In genomic region chr21:42973309-42973990, GRCh38 we compare ENCODE assay signal across 1 cellular context.
TF ChIP-seq lines count a peak whose summit lies in the region.

No MANE protein-coding gene starts in this region.

TF ChIP-seq in HEK293, 187 proteins besides CTCF, POLR2A, EP300 and RAD21 (continued from another document):
- TF ChIP-seq TSHZ1 (tag by site-specific recombination; IDR thresholded peaks at IDR 0.05; ENCODE audit: borderline replicate concordance) (no peak), SCRT1 (tag by site-specific recombination; IDR thresholded peaks at IDR 0.05; ENCODE audit: borderline replicate concordance) (no peak), ZNF23 (tag by site-specific recombination; IDR thresholded peaks at IDR 0.05; ENCODE audit: borderline replicate concordance) (no peak), ZNF175 (tag by site-specific recombination; IDR thresholded peaks at IDR 0.05) (no peak), ZBTB48 (tag by site-specific recombination; IDR thresholded peaks at IDR 0.05) (peak; percentile 63; the same call in 1 of the 2 replicates), ZNF707 (tag by site-specific recombination; IDR thresholded peaks at IDR 0.05) (no peak), YY2 (tag by site-specific recombination; IDR thresholded peaks at IDR 0.05) (no peak), WT1 (tag by site-specific recombination; IDR thresholded peaks at IDR 0.05) (no peak), OVOL3 (tag by site-specific recombination; IDR thresholded peaks at IDR 0.05) (peak; percentile 13; the same call in 1 of the 2 replicates), ZBTB44 (tag by site-specific recombination; IDR thresholded peaks at IDR 0.05) (no peak), ZIC2 (tag by site-specific recombination; IDR thresholded peaks at IDR 0.05) (peak; percentile 46), GFI1B (tag by site-specific recombination; IDR thresholded peaks at IDR 0.05) (no peak)
- TF ChIP-seq, protein P1, sequence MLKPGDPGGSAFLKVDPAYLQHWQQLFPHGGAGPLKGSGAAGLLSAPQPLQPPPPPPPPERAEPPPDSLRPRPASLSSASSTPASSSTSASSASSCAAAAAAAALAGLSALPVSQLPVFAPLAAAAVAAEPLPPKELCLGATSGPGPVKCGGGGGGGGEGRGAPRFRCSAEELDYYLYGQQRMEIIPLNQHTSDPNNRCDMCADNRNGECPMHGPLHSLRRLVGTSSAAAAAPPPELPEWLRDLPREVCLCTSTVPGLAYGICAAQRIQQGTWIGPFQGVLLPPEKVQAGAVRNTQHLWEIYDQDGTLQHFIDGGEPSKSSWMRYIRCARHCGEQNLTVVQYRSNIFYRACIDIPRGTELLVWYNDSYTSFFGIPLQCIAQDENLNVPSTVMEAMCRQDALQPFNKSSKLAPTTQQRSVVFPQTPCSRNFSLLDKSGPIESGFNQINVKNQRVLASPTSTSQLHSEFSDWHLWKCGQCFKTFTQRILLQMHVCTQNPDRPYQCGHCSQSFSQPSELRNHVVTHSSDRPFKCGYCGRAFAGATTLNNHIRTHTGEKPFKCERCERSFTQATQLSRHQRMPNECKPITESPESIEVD (tag by site-specific recombination; IDR thresholded peaks at IDR 0.05), result no peak
- TF ChIP-seq, protein P2, sequence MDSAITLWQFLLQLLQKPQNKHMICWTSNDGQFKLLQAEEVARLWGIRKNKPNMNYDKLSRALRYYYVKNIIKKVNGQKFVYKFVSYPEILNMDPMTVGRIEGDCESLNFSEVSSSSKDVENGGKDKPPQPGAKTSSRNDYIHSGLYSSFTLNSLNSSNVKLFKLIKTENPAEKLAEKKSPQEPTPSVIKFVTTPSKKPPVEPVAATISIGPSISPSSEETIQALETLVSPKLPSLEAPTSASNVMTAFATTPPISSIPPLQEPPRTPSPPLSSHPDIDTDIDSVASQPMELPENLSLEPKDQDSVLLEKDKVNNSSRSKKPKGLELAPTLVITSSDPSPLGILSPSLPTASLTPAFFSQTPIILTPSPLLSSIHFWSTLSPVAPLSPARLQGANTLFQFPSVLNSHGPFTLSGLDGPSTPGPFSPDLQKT (IDR thresholded peaks at IDR 0.05; ENCODE audit: borderline replicate concordance, low read depth, low read length), result no peak
- TF ChIP-seq, protein P3, sequence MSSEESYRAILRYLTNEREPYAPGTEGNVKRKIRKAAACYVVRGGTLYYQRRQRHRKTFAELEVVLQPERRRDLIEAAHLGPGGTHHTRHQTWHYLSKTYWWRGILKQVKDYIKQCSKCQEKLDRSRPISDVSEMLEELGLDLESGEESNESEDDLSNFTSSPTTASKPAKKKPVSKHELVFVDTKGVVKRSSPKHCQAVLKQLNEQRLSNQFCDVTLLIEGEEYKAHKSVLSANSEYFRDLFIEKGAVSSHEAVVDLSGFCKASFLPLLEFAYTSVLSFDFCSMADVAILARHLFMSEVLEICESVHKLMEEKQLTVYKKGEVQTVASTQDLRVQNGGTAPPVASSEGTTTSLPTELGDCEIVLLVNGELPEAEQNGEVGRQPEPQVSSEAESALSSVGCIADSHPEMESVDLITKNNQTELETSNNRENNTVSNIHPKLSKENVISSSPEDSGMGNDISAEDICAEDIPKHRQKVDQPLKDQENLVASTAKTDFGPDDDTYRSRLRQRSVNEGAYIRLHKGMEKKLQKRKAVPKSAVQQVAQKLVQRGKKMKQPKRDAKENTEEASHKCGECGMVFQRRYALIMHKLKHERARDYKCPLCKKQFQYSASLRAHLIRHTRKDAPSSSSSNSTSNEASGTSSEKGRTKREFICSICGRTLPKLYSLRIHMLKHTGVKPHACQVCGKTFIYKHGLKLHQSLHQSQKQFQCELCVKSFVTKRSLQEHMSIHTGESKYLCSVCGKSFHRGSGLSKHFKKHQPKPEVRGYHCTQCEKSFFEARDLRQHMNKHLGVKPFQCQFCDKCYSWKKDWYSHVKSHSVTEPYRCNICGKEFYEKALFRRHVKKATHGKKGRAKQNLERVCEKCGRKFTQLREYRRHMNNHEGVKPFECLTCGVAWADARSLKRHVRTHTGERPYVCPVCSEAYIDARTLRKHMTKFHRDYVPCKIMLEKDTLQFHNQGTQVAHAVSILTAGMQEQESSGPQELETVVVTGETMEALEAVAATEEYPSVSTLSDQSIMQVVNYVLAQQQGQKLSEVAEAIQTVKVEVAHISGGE (tag by site-specific recombination; conservative IDR thresholded peaks at IDR 0.05; ENCODE audit: low read depth), result no peak
